ENCODE assay signal across 8 cellular contexts in the genomic region with DNA sequence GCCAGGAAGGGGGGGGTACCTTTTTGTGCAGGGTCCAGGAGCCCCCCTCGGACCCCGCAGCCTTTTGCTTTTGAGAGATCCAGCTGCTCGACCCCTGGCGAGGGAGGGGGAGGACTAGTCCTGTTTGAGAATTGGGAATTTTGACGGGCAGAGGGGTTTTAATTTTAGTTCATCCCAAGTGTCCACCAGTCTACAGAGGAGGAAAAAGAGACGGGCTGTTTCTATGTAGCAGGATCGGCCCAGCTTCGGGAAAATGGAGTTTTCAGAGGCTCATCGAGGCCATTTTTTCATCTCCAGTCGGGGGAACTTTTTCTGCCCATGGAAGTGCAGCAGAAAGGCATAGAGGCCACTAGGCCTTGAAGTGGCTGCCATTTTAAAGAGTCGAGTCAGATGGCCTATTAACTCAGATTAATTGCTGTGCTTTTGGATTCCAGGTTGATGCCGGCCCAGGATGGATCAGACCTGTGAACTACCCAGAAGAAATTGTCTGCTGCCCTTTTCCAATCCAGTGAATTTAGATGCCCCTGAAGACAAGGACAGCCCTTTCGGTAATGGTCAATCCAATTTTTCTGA. TPM values are rescaled to one million over a fixed set of nuclear protein-coding genes. Genes with fewer than 3 reads are reported as not detected.
A peak's percentile ranks its signal among the peaks of the same experiment; 100 is the strongest.
DNase-seq lines count a peak whose midpoint lies in the region; ATAC-seq and TF ChIP-seq lines count a peak whose summit lies in the region.

No MANE protein-coding gene starts in this region.

- H3K4me2 ChIP-seq in PC-3 (ENCODE audit: low read length) (peak overlapping the region; percentile 98), parathyroid adenoma (ENCODE audit: low read length) (peak overlapping the region; percentile 95)

- H3K27ac ChIP-seq in PC-3 (ENCODE audit: low read length) = peak overlapping the region; percentile 35
- peak overlapping the region; percentile 79 for H3K27ac ChIP-seq in parathyroid adenoma

- peak overlapping the region; percentile 90 for H3K4me3 Mint-ChIP-seq in endothelial cell (ENCODE audit: unreplicated experiment)

- peak overlapping the region; percentile 99 for H3K9ac ChIP-seq in PC-3 (ENCODE audit: low read length)
- H3K9ac ChIP-seq in parathyroid adenoma = peak overlapping the region; percentile 94

- no peaks in the 10 kb centered on the region for H3K9me3 Mint-ChIP-seq in endothelial cell (ENCODE audit: unreplicated experiment)

- H3K27me3 ChIP-seq in PC-3 (ENCODE audit: low read length) (no peaks in the 10 kb centered on the region), parathyroid adenoma (ENCODE audit: control insufficient read depth, insufficient read depth, low read length) (no peaks in the 10 kb centered on the region)

- H3K27ac Mint-ChIP-seq in endothelial cell (ENCODE audit: unreplicated experiment) = peak overlapping the region; percentile 84

- TF ChIP-seq CTCF in GM12865 (IDR thresholded peaks at IDR 0.05; ENCODE audit: insufficient read depth, low read depth, low read length, missing control alignments) (no peak), PC-3 (conservative IDR thresholded peaks at IDR 0.05; ENCODE audit: low read depth, low read length) (no peak), endothelial cell (IDR thresholded peaks at IDR 0.05; ENCODE audit: unreplicated experiment) (no peak), parathyroid adenoma (IDR thresholded peaks at IDR 0.05) (no peak)

- H2AFZ ChIP-seq in PC-3 (ENCODE audit: low read length) (peak overlapping the region; percentile 94), parathyroid adenoma (peak overlapping the region; percentile 97)

- H4K20me1 ChIP-seq in PC-3 (ENCODE audit: low read length) = no peaks in the 10 kb centered on the region; the same call in 1 of the 2 replicates

- POLR2A ChIA-PET in PC-3 (lab: Charles Lee; ENCODE audit: unreplicated experiment) = interaction anchor here (0.6 kb wide), 1 partner anchor 20 kb away, joined by 6 read pairs; no protein-coding TSS in a partner anchor

- peaks cover 52% of the 10 kb centered on the region for H3K79me2 ChIP-seq in PC-3 (ENCODE audit: low read length)
- H3K79me2 ChIP-seq in parathyroid adenoma = peaks cover 19% of the 10 kb centered on the region

- H3K4me1 ChIP-seq in PC-3 (ENCODE audit: insufficient read depth, low read length) (peaks cover 31% of the 10 kb centered on the region), parathyroid adenoma (peaks cover 16% of the 10 kb centered on the region)

- ATAC-seq in PC-3 (peak; percentile 0; the same call in 1 of the 2 replicates), GM21390 (IDR thresholded peaks at IDR 0.05; ENCODE audit: unreplicated experiment) (no peak)

- intact Hi-C loops in PC-3 (cut with micrococcal nuclease) = loop anchor here (5.0 kb wide), 1 partner anchor 168 kb away; a partner anchor contains a TSS

- H3K36me3 ChIP-seq in PC-3 (ENCODE audit: low read depth, low read length) (peaks cover 17% of the 10 kb centered on the region), parathyroid adenoma (ENCODE audit: control insufficient read depth, insufficient read depth, low read length) (no peaks in the 10 kb centered on the region)

- peaks cover 10% of the 10 kb centered on the region for H3K27me3 Mint-ChIP-seq in endothelial cell (ENCODE audit: unreplicated experiment)

- no peaks in the 10 kb centered on the region for H3K9me3 ChIP-seq in PC-3 (ENCODE audit: low read length)
- H3K9me3 ChIP-seq in parathyroid adenoma (ENCODE audit: control insufficient read depth, low read length) = no peaks in the 10 kb centered on the region

- DNase-seq in GM12865 (ENCODE audit: low read depth) (peak; percentile 37), PC-3 (peak; percentile 14), endothelial cell (ENCODE audit: low spot score) (no peak), iPS-NIHi11 (ENCODE audit: low spot score) (no peak), GF-D8 (lab: John Stamatoyannopoulos, UW) (no peak)
- DNase-seq in activated CD4-positive, alpha-beta T cell treated with anti-CD3 and anti-CD28 coated beads, Interleukin-2, amount 50 U/mL, for 48 hours = no peak

- peaks cover 32% of the 10 kb centered on the region for H3K4me1 Mint-ChIP-seq in endothelial cell (ENCODE audit: unreplicated experiment)

- no peaks in the 10 kb centered on the region for H3K9me2 ChIP-seq in PC-3 (replicated peaks; ENCODE audit: low read length)

- TSS peak; percentile 49 for BruUV-seq in PC-3 (replicated peaks; lab: Mats Ljungman, UMichigan)

- H3F3A ChIP-seq in PC-3 (ENCODE audit: low read length, unreplicated experiment) = no peaks in the 10 kb centered on the region

- peaks cover 12% of the 10 kb centered on the region for H3K36me3 Mint-ChIP-seq in endothelial cell (ENCODE audit: low read depth, unreplicated experiment)

- CTCF ChIA-PET in PC-3 (lab: Charles Lee) = no interaction called here

- H3K4me3 ChIP-seq in GM12865 (ENCODE audit: low read depth, low read length) (peak overlapping the region; percentile 95), PC-3 (ENCODE audit: low read length) (peak overlapping the region; percentile 79), parathyroid adenoma (ENCODE audit: low read depth, low read length) (peak overlapping the region; percentile 70)

RNA-seq across cellular contexts. Expression of a gene that starts 1.2 kb away (rescaled TPM):
- total RNA-seq in PC-3 (2014; rRNA removed) (48.9 and 70.5 TPM in 2 replicates), endothelial cell (ENCODE audit: unreplicated experiment) (111 TPM)

RNA-seq across cellular contexts. Expression of a gene that starts 48.0 kb away (rescaled TPM):
- 24.6 and 34.9 TPM in 2 replicates for total RNA-seq in PC-3 (2014; rRNA removed)
- total RNA-seq in endothelial cell (ENCODE audit: unreplicated experiment) = 11.0 TPM

Comparison
In these comparisons a context has a peak if more than half of its experiments do, and no peak if none do; other contexts are left out.
1. DNase-seq: peak in GM12865 (single experiment) and PC-3 (single experiment); none in endothelial cell (single experiment), iPS-NIHi11 (single experiment), GF-D8 (single experiment) and activated CD4-positive, alpha-beta T cell treated with anti-CD3 and anti-CD28 coated beads, Interleukin-2, amount 50 U/mL, for 48 hours (0 of 2).
2. Peak in every context shown above with its lines, with median percentiles within 50 percentile points of each other: H3K4me3 ChIP-seq.